ENCODE assay signal across 9 cellular contexts in the genomic region with DNA sequence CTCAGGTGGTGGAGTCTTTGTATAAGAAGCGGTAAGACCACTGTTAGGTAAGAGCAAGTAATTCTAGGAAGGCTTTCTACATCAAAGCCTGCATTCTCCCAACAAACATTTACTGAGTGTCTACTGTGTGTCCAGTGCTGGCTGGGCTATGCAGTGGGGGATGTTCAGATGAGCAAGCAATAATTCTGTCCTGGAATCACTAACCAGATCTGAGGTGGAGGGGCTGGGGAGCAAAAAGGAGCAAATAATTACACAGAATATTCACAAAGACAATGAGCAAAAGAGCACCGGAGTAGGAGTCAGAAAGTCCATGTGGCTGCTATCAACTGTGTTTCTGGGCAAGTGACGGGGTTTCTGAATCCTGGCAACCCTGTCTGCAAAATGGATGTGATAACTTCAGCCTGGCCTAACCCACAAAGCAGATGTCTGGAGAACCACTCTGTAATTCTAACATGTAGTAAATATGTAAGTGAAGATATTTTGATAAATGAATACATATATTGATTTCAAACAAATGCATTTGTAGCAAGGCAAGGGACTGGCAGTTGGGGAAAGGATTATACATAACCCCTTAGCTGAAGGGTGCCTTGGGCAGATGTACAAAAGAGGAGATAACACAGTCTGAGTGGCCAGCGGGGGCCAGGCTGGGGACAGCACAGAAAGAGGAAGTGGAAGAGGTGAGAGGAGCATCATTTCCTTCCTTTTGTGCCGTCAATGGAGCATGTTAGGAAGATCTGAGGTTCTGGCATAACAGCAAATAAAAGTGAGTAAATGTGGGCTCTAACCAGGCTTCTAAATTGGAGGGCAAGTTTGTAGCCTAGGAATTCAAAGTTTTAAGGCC. TPM values are rescaled to one million over a fixed set of nuclear protein-coding genes. Genes with fewer than 3 reads are reported as not detected.
DNase-seq lines count a peak whose midpoint lies in the region; ATAC-seq and TF ChIP-seq lines count a peak whose summit lies in the region.
"Had no signal": no experiment of that assay in that cellular context is flagged by ENCODE, and none has a peak within 500 bp of the region (broad histone marks: within the 10 kb centered on the region; RNA-seq: fewer than 3 reads in every experiment).

No MANE protein-coding gene starts in this region.

- H3K9me3 Mint-ChIP-seq in activated CD8-positive, alpha-beta T cell treated with anti-CD3 and anti-CD28 coated beads for 36 hours, result no peaks in the 10 kb centered on the region

- no peaks in the 10 kb centered on the region for H3K36me3 Mint-ChIP-seq in activated CD8-positive, alpha-beta T cell treated with anti-CD3 and anti-CD28 coated beads for 36 hours (ENCODE audit: low read depth)

- peak; percentile 43 for DNase-seq in CMK (ENCODE audit: low read depth)
- DNase-seq in activated CD8-positive, alpha-beta T cell treated with anti-CD3 and anti-CD28 coated beads for 36 hours, result peak; percentile 43
- DNase-seq in NCI-H1436 (lab: John Stamatoyannopoulos, UW), result no peak
- no peak for DNase-seq in SK-N-SH
- DNase-seq: PC-9 had no signal

- H3K4me1 ChIP-seq in muscle layer of colon (ENCODE audit: insufficient read depth, low read length) (peaks cover 18% of the 10 kb centered on the region), SK-N-SH (ENCODE audit: control insufficient read depth in 1 of 2, insufficient read depth in 2 of 2, low read depth in 1 of 2, low read length in 1 of 2) (peaks cover 0 to 21% of the 10 kb centered on the region in 2 experiments; a peak in 1 of 4 replicates)

- no peak for TF ChIP-seq EP300 in SK-N-SH (IDR thresholded peaks at IDR 0.05; ENCODE audit: borderline replicate concordance in 1 of 2, low read depth in 1 of 2, low read length in 1 of 2)

- H3K9ac ChIP-seq in muscle layer of colon (ENCODE audit: low read length) (no peak overlapping the region), SK-N-SH (no peak overlapping the region)

- CTCF ChIA-PET in activated CD8-positive, alpha-beta T cell treated with anti-CD3 and anti-CD28 coated beads for 36 hours (lab: Charles Lee), result no interaction called here
- CTCF ChIA-PET in SK-N-SH (lab: Yijun Ruan, JAX), result interaction anchor here (1.4 to 3.3 kb wide), 3 partner anchors 7 to 34 kb away, joined by 8 to 11 read pairs (median 10); no protein-coding TSS in a partner anchor

- TF ChIP-seq CTCF in activated CD8-positive, alpha-beta T cell treated with anti-CD3 and anti-CD28 coated beads for 36 hours (IDR thresholded peaks at IDR 0.05), result no peak
- TF ChIP-seq CTCF in SK-N-SH (IDR thresholded peaks at IDR 0.05), result no peak

- intact Hi-C loops in activated CD8-positive, alpha-beta T cell treated with anti-CD3 and anti-CD28 coated beads for 36 hours (cut with micrococcal nuclease), result no loop called here

- ATAC-seq in HG02885 (IDR thresholded peaks at IDR 0.05; ENCODE audit: poor library complexity, unreplicated experiment) (peak; percentile 84), GM19397 (IDR thresholded peaks at IDR 0.05; ENCODE audit: unreplicated experiment) (no peak), HG02759 (IDR thresholded peaks at IDR 0.05; ENCODE audit: unreplicated experiment) (no peak)
- peak; percentile 80 for ATAC-seq in activated CD8-positive, alpha-beta T cell treated with anti-CD3 and anti-CD28 coated beads for 36 hours

- no peak for TF ChIP-seq RAD21 in SK-N-SH (IDR thresholded peaks at IDR 0.05; ENCODE audit: low read length)

- H2AFZ ChIP-seq in SK-N-SH (ENCODE audit: low read depth), result no peak overlapping the region
- H2AFZ ChIP-seq: PC-9 had no signal

- no peaks in the 10 kb centered on the region for H3K79me2 ChIP-seq in SK-N-SH (ENCODE audit: insufficient read depth)

- H3K27ac ChIP-seq in muscle layer of colon (ENCODE audit: low read depth, low read length), result peak overlapping the region; percentile 63
- H3K27ac ChIP-seq in SK-N-SH (ENCODE audit: low read depth in 2 of 2, low read length in 1 of 2), result peak overlapping the region in 1 of 2 experiments; percentile 19; a peak in 1 of 4 replicates
- H3K27ac ChIP-seq: PC-9 had no signal

- WGBS in SK-N-SH (ENCODE audit: low lambda C conversion rate), result 54% methylated on average over 5 of the region's 5 CpGs

- H3K9me3 ChIP-seq in muscle layer of colon (ENCODE audit: low read length) (no peaks in the 10 kb centered on the region), SK-N-SH (no peaks in the 10 kb centered on the region)

- peak overlapping the region; percentile 40 for H3K4me3 Mint-ChIP-seq in activated CD8-positive, alpha-beta T cell treated with anti-CD3 and anti-CD28 coated beads for 36 hours

- no peak overlapping the region for H3K4me3 ChIP-seq in muscle layer of colon (ENCODE audit: low read depth in 1 of 2, low read length in 2 of 2)
- H3K4me3 ChIP-seq in SK-N-SH (ENCODE audit: low read depth in 2 of 2, low read length in 1 of 2), result no peak overlapping the region
- H3K4me3 ChIP-seq: PC-9 had no signal

- H3K4me1 Mint-ChIP-seq in activated CD8-positive, alpha-beta T cell treated with anti-CD3 and anti-CD28 coated beads for 36 hours (ENCODE audit: low read depth), result peaks cover 15% of the 10 kb centered on the region

- no peak overlapping the region for H3K4me2 ChIP-seq in SK-N-SH
- H3K4me2 ChIP-seq: PC-9 had no signal

- H3K36me3 ChIP-seq in muscle layer of colon (ENCODE audit: insufficient read depth, low read length) (no peaks in the 10 kb centered on the region), SK-N-SH (replicated peaks in 1 of 2; ENCODE audit: control insufficient read depth in 1 of 2, insufficient read depth in 2 of 2, low read length in 1 of 2) (no peaks in the 10 kb centered on the region)

- POLR2A ChIA-PET in activated CD8-positive, alpha-beta T cell treated with anti-CD3 and anti-CD28 coated beads for 36 hours (lab: Charles Lee), result interaction anchor here (0.7 to 0.8 kb wide), 2 partner anchors 37 to 140 kb away, joined by 3 read pairs; no protein-coding TSS in a partner anchor
- POLR2A ChIA-PET in SK-N-SH (lab: Yijun Ruan, JAX), result interaction anchor here (0.6 kb wide), 1 partner anchor 34 kb away, joined by 3 read pairs; no protein-coding TSS in a partner anchor

- H3K9me2 ChIP-seq in SK-N-SH, result no peaks in the 10 kb centered on the region

- peak overlapping the region; percentile 81 for H3K27ac Mint-ChIP-seq in activated CD8-positive, alpha-beta T cell treated with anti-CD3 and anti-CD28 coated beads for 36 hours

- H4K20me1 ChIP-seq in SK-N-SH (ENCODE audit: insufficient read depth), result no peaks in the 10 kb centered on the region

- H3F3A ChIP-seq in SK-N-SH (replicated peaks; ENCODE audit: insufficient read depth), result no peaks in the 10 kb centered on the region

- H3K27me3 ChIP-seq in muscle layer of colon (ENCODE audit: control insufficient read depth in 1 of 2, insufficient read depth in 2 of 2, low read length in 2 of 2), result no peaks in the 10 kb centered on the region
- H3K27me3 ChIP-seq in SK-N-SH (ENCODE audit: insufficient read depth), result no peaks in the 10 kb centered on the region; the same call in 1 of the 2 replicates

- H3K27me3 Mint-ChIP-seq in activated CD8-positive, alpha-beta T cell treated with anti-CD3 and anti-CD28 coated beads for 36 hours, result no peaks in the 10 kb centered on the region

TF ChIP-seq in SK-N-SH, 30 proteins besides CTCF, POLR2A, EP300 and RAD21 (continues in another document):
- TF ChIP-seq GATA2 (CRISPR knock-in tag; IDR thresholded peaks at IDR 0.05) (no peak), FOSL2 (IDR thresholded peaks at IDR 0.05; ENCODE audit: borderline replicate concordance, low read depth) (no peak), MEF2A (IDR thresholded peaks at IDR 0.05; ENCODE audit: borderline replicate concordance, low read depth) (no peak), USF2 (IDR thresholded peaks at IDR 0.05; ENCODE audit: borderline replicate concordance, low read depth, low read length) (no peak), TEAD4 (IDR thresholded peaks at IDR 0.05; ENCODE audit: borderline replicate concordance, insufficient read depth) (no peak), SIN3A (IDR thresholded peaks at IDR 0.05; ENCODE audit: borderline replicate concordance, low read depth, low read length) (no peak), EZH2phosphoT487 (IDR thresholded peaks at IDR 0.05; ENCODE audit: borderline replicate concordance, low read depth) (no peak), USF1 (IDR thresholded peaks at IDR 0.05; ENCODE audit: borderline replicate concordance, low read depth) (no peak), POLR2AphosphoS5 (IDR thresholded peaks at IDR 0.05; ENCODE audit: low read depth, low read length) (no peak), MXI1 (IDR thresholded peaks at IDR 0.05; ENCODE audit: low read depth, low read length) (no peak)

RNA-seq across cellular contexts. Expression of gene CYP8B1, which starts 28.8 kb away (rescaled TPM):
- not detected for total RNA-seq in activated CD8-positive, alpha-beta T cell treated with anti-CD3 and anti-CD28 coated beads for 36 hours
- not detected in 2 replicates for polyA plus RNA-seq in SK-N-SH (2012; rRNA removed)
- polyA plus RNA-seq in SK-N-SH (2012; cell fraction: cytosol; rRNA removed), result not detected in 2 replicates
- not detected in 2 replicates for polyA plus RNA-seq in SK-N-SH (2012; cell fraction: nucleus; rRNA removed)
- total RNA-seq: PC-9 had no signal

RNA-seq across cellular contexts. Expression of gene ACKR2, which starts 37.7 kb away (rescaled TPM):
- 1 to 10 TPM; 1.2 to 1.4 TPM for total RNA-seq in activated CD8-positive, alpha-beta T cell treated with anti-CD3 and anti-CD28 coated beads for 36 hours
- 0.10 and 0.11 TPM in 2 replicates for polyA plus RNA-seq in SK-N-SH (2012; rRNA removed)
- 0.03 and 0.09 TPM in 2 replicates for polyA plus RNA-seq in SK-N-SH (2012; cell fraction: cytosol; rRNA removed)
- 0.21 and 0.22 TPM in 2 replicates for polyA plus RNA-seq in SK-N-SH (2012; cell fraction: nucleus; rRNA removed)

RNA-seq across cellular contexts. Expression of gene HIGD1A, which starts 42.6 kb away (rescaled TPM):
- 10 to 100 TPM; 58.4 to 60.5 TPM for total RNA-seq in activated CD8-positive, alpha-beta T cell treated with anti-CD3 and anti-CD28 coated beads for 36 hours
- polyA plus RNA-seq in SK-N-SH (2012; rRNA removed), result 72.1 and 112 TPM in 2 replicates
- 147 and 222 TPM in 2 replicates for polyA plus RNA-seq in SK-N-SH (2012; cell fraction: cytosol; rRNA removed)
- 13.6 and 31.7 TPM in 2 replicates for polyA plus RNA-seq in SK-N-SH (2012; cell fraction: nucleus; rRNA removed)

RNA-seq across cellular contexts. Expression of gene ZNF662, which starts 59.0 kb away (rescaled TPM):
- total RNA-seq in activated CD8-positive, alpha-beta T cell treated with anti-CD3 and anti-CD28 coated beads for 36 hours, result 1 to 10 TPM; 2.1 to 3.2 TPM
- polyA plus RNA-seq in SK-N-SH (2012; rRNA removed), result 0.30 and 0.44 TPM in 2 replicates
- 0.18 and 0.28 TPM in 2 replicates for polyA plus RNA-seq in SK-N-SH (2012; cell fraction: cytosol; rRNA removed)
- 1.5 and 1.7 TPM in 2 replicates for polyA plus RNA-seq in SK-N-SH (2012; cell fraction: nucleus; rRNA removed)

Comparison
In these comparisons a context has a peak if more than half of its experiments do, and no peak if none do; other contexts are left out.
1. DNase-seq: peak in CMK (single experiment) and activated CD8-positive, alpha-beta T cell treated with anti-CD3 and anti-CD28 coated beads for 36 hours (single experiment); none in NCI-H1436 (single experiment) and SK-N-SH (single experiment).
2. ATAC-seq: peak in HG02885 (single experiment) and activated CD8-positive, alpha-beta T cell treated with anti-CD3 and anti-CD28 coated beads for 36 hours (single experiment); none in GM19397 (single experiment) and HG02759 (single experiment).